Comparison of ENCODE assay signal across 16 cellular contexts in genomic region chr2:240620859-240621258, GRCh38. TPM values are rescaled to one million over a fixed set of nuclear protein-coding genes. Genes with fewer than 3 reads are reported as not detected.
DNase-seq lines count a peak whose midpoint lies in the region; ATAC-seq and TF ChIP-seq lines count a peak whose summit lies in the region.
"Had no signal": no experiment of that assay in that cellular context is flagged by ENCODE, and none has a peak within 500 bp of the region (broad histone marks: within the 10 kb centered on the region; RNA-seq: fewer than 3 reads in every experiment).

No MANE protein-coding gene starts in this region.

- no peaks in the 10 kb centered on the region for H3K27me3 Mint-ChIP-seq in activated CD4-positive, alpha-beta T cell treated with anti-CD3 and anti-CD28 coated beads, Interleukin-2, amount 10 ng/mL, durations not matched to agents 24 days and 14 days
- no peaks in the 10 kb centered on the region for H3K27me3 Mint-ChIP-seq in activated T-helper 17 cell treated with anti-CD3 and anti-CD28 coated beads, Interleukin-2, amount 50 U/mL, for 72 hours
- no peaks in the 10 kb centered on the region for H3K27me3 Mint-ChIP-seq in type B pancreatic cell

- H2BK15ac ChIP-seq in neuronal stem cell (ENCODE audit: low read length), result no peak overlapping the region

- H3K36me3 ChIP-seq in neuronal stem cell (replicated peaks in 1 of 2; ENCODE audit: control insufficient read depth in 2 of 2, insufficient read depth in 2 of 2, low read length in 2 of 2), result no peaks in the 10 kb centered on the region
- H3K36me3 ChIP-seq: cardiac muscle cell, prostate gland, WERI-Rb-1 had no signal

- H3K14ac ChIP-seq in neuronal stem cell (ENCODE audit: low read length), result no peak overlapping the region

- H3K9me3 Mint-ChIP-seq in activated CD4-positive, alpha-beta T cell treated with anti-CD3 and anti-CD28 coated beads, Interleukin-2, amount 10 ng/mL, durations not matched to agents 24 days and 14 days, result no peaks in the 10 kb centered on the region
- H3K9me3 Mint-ChIP-seq in activated T-helper 17 cell treated with anti-CD3 and anti-CD28 coated beads, Interleukin-2, amount 50 U/mL, for 72 hours, result no peaks in the 10 kb centered on the region
- no peaks in the 10 kb centered on the region for H3K9me3 Mint-ChIP-seq in type B pancreatic cell

- no peak for TF ChIP-seq CTCF in HL-60 (IDR thresholded peaks at IDR 0.05; ENCODE audit: insufficient read depth, low read length)
- no peak for TF ChIP-seq CTCF in type B pancreatic cell (conservative IDR thresholded peaks at IDR 0.05)

- H3K27ac Mint-ChIP-seq in activated CD4-positive, alpha-beta T cell treated with anti-CD3 and anti-CD28 coated beads, Interleukin-2, amount 10 ng/mL, durations not matched to agents 24 days and 14 days, result peak overlapping the region; percentile 96
- H3K27ac Mint-ChIP-seq in activated T-helper 17 cell treated with anti-CD3 and anti-CD28 coated beads, Interleukin-2, amount 50 U/mL, for 72 hours, result peak overlapping the region; percentile 60
- no peak overlapping the region for H3K27ac Mint-ChIP-seq in type B pancreatic cell

- H3K27ac ChIP-seq in HL-60 (replicated peaks) (peak overlapping the region; percentile 42), neuronal stem cell (replicated peaks; ENCODE audit: low read length) (no peak overlapping the region)
- H3K27ac ChIP-seq: cardiac muscle cell, prostate gland, transverse colon, WERI-Rb-1 had no signal

- H3K36me3 Mint-ChIP-seq in activated CD4-positive, alpha-beta T cell treated with anti-CD3 and anti-CD28 coated beads, Interleukin-2, amount 10 ng/mL, durations not matched to agents 24 days and 14 days (ENCODE audit: low read depth), result peaks cover 30% of the 10 kb centered on the region
- no peaks in the 10 kb centered on the region for H3K36me3 Mint-ChIP-seq in activated T-helper 17 cell treated with anti-CD3 and anti-CD28 coated beads, Interleukin-2, amount 50 U/mL, for 72 hours (ENCODE audit: low read depth)
- peaks cover 8% of the 10 kb centered on the region for H3K36me3 Mint-ChIP-seq in type B pancreatic cell

- H3K4me3 Mint-ChIP-seq in activated CD4-positive, alpha-beta T cell treated with anti-CD3 and anti-CD28 coated beads, Interleukin-2, amount 10 ng/mL, durations not matched to agents 24 days and 14 days, result no peak overlapping the region
- peak overlapping the region; percentile 63 for H3K4me3 Mint-ChIP-seq in activated T-helper 17 cell treated with anti-CD3 and anti-CD28 coated beads, Interleukin-2, amount 50 U/mL, for 72 hours
- no peak overlapping the region for H3K4me3 Mint-ChIP-seq in type B pancreatic cell

- no peak overlapping the region for H2BK120ac ChIP-seq in neuronal stem cell (ENCODE audit: low read depth, low read length)

- H4K91ac ChIP-seq in neuronal stem cell (ENCODE audit: low read depth, low read length, poor library complexity), result no peak overlapping the region

- peaks cover 5 to 9% of the 10 kb centered on the region in 2 donors for H3K9me3 ChIP-seq in neuronal stem cell (replicated peaks in 1 of 2; ENCODE audit: control insufficient read depth in 2 of 2, insufficient read depth in 1 of 2, low read depth in 1 of 2, low read length in 2 of 2)
- H3K9me3 ChIP-seq: prostate gland, transverse colon had no signal

- H4K8ac ChIP-seq in neuronal stem cell (ENCODE audit: low read depth, low read length), result no peak overlapping the region

- H3K23ac ChIP-seq in neuronal stem cell (ENCODE audit: low read depth, low read length, poor library complexity), result no peak overlapping the region

- no peak overlapping the region for H2AFZ ChIP-seq in neuronal stem cell (ENCODE audit: low read length)

- H3K4ac ChIP-seq in neuronal stem cell (ENCODE audit: low read length), result no peak overlapping the region

- H3K79me1 ChIP-seq in neuronal stem cell (ENCODE audit: low read depth, low read length), result no peaks in the 10 kb centered on the region

- ATAC-seq in activated T-helper 17 cell treated with anti-CD3 and anti-CD28 coated beads, Interleukin-2, amount 50 U/mL, for 72 hours (replicated peaks), result no peak

- DNase-seq in activated CD4-positive, alpha-beta T cell treated with anti-CD3 and anti-CD28 coated beads, Interleukin-2, amount 10 ng/mL, durations not matched to agents 24 days and 14 days, result no peak
- no peak for DNase-seq in activated CD4-positive, alpha-beta T cell treated with anti-CD3 and anti-CD28 coated beads for 1 hour
- no peak for DNase-seq in HL-60 (ENCODE audit: low read depth in 1 of 2, low spot score in 1 of 2)
- DNase-seq in neuronal stem cell (ENCODE audit: low spot score), result no peak
- DNase-seq in T1000 (lab: John Stamatoyannopoulos, UW), result no peak
- DNase-seq in D341Med (ENCODE audit: low spot score), result no peak
- DNase-seq in type B pancreatic cell (ENCODE audit: extremely low spot score, unreplicated experiment), result no peak
- DNase-seq: ACHN, DMS79, NCI-H1105, NCI-H524 treated with DMSO at 0.1 percent for 48 hours, transverse colon had no signal

- no peak overlapping the region for H3K18ac ChIP-seq in neuronal stem cell (ENCODE audit: low read length)

- H2BK5ac ChIP-seq in neuronal stem cell (ENCODE audit: low read length), result no peak overlapping the region

- peaks cover 49% of the 10 kb centered on the region for H3K4me1 Mint-ChIP-seq in activated CD4-positive, alpha-beta T cell treated with anti-CD3 and anti-CD28 coated beads, Interleukin-2, amount 10 ng/mL, durations not matched to agents 24 days and 14 days
- no peaks in the 10 kb centered on the region for H3K4me1 Mint-ChIP-seq in activated T-helper 17 cell treated with anti-CD3 and anti-CD28 coated beads, Interleukin-2, amount 50 U/mL, for 72 hours
- peaks cover 4% of the 10 kb centered on the region for H3K4me1 Mint-ChIP-seq in type B pancreatic cell (ENCODE audit: unreplicated experiment)

- no peak overlapping the region for H2BK12ac ChIP-seq in neuronal stem cell (ENCODE audit: low read length)

- H3K4me1 ChIP-seq in neuronal stem cell (ENCODE audit: control insufficient read depth in 2 of 2, insufficient read depth in 1 of 2, low read depth in 1 of 2, low read length in 2 of 2), result peaks cover 5 to 6% of the 10 kb centered on the region in 2 donors
- H3K4me1 ChIP-seq: prostate gland had no signal

- intact Hi-C loops in activated CD4-positive, alpha-beta T cell treated with anti-CD3 and anti-CD28 coated beads, Interleukin-2, amount 10 ng/mL, durations not matched to agents 24 days and 14 days (cut with micrococcal nuclease), result loop anchor here (1.0 to 10.0 kb wide), 4 partner anchors 8 to 694 kb away; partner anchors contain the start of genes HDLBP and SEPTIN2

- WGBS in neuronal stem cell (ENCODE audit: extremely low coverage in 2 of 2, insufficient read length in 2 of 2, insufficient replicate concordance in 1 of 2), 2 donors, result no CpG with 5 or more reads among the region's 7 CpGs

- peak overlapping the region; percentile 88 for H2AK5ac ChIP-seq in neuronal stem cell (ENCODE audit: low read depth, low read length)

- H3K9ac ChIP-seq in neuronal stem cell (ENCODE audit: low read depth, low read length, poor library complexity), result no peak overlapping the region

- no peak overlapping the region for H3K4me2 ChIP-seq in neuronal stem cell (ENCODE audit: insufficient read depth, low read length, poor library complexity, severe bottlenecking)

- H3K4me3 ChIP-seq in HL-60 (replicated peaks; ENCODE audit: insufficient read depth, low read length) (no peak overlapping the region), neuronal stem cell (ENCODE audit: low read length in 2 of 2) (no peak overlapping the region)
- H3K4me3 ChIP-seq: cardiac muscle cell, prostate gland, transverse colon had no signal

- no peaks in the 10 kb centered on the region for H3K27me3 ChIP-seq in HL-60 (ENCODE audit: insufficient read depth, poor library complexity, severe bottlenecking)
- no peaks in the 10 kb centered on the region for H3K27me3 ChIP-seq in neuronal stem cell (ENCODE audit: control insufficient read depth in 3 of 3, insufficient read depth in 3 of 3, low read depth in 1 of 3, low read length in 3 of 3)
- H3K27me3 ChIP-seq: cardiac muscle cell, transverse colon had no signal

RNA-seq across cellular contexts. Expression of gene GPR35, which starts 4.4 kb away (rescaled TPM):
- total RNA-seq in activated CD4-positive, alpha-beta T cell treated with anti-CD3 and anti-CD28 coated beads, Interleukin-2, amount 10 ng/mL, durations not matched to agents 24 days and 14 days, result 7.1 and 8.7 TPM in 2 replicates
- 1 to 10 TPM; 2.0 to 4.4 TPM for total RNA-seq in activated T-helper 17 cell treated with anti-CD3 and anti-CD28 coated beads, Interleukin-2, amount 50 U/mL, for 72 hours
- polyA plus RNA-seq in neuronal stem cell (2013, experiment 1 of 2), result 0.92 TPM
- 0.96 TPM for polyA plus RNA-seq in neuronal stem cell (2013, experiment 2 of 2)
- total RNA-seq in type B pancreatic cell (ENCODE audit: low replicate concordance), result 3.6 and 3.9 TPM in 2 replicates

RNA-seq across cellular contexts. Expression of gene CAPN10, which starts 34.3 kb away (rescaled TPM):
- 48.4 and 51.9 TPM in 2 replicates for total RNA-seq in activated CD4-positive, alpha-beta T cell treated with anti-CD3 and anti-CD28 coated beads, Interleukin-2, amount 10 ng/mL, durations not matched to agents 24 days and 14 days
- 10 to 100 TPM; 28.6 to 42.3 TPM for total RNA-seq in activated T-helper 17 cell treated with anti-CD3 and anti-CD28 coated beads, Interleukin-2, amount 50 U/mL, for 72 hours
- 24.5 TPM for polyA plus RNA-seq in neuronal stem cell (2013, experiment 1 of 2)
- polyA plus RNA-seq in neuronal stem cell (2013, experiment 2 of 2), result 23.9 TPM
- total RNA-seq in type B pancreatic cell (ENCODE audit: low replicate concordance), result 36.3 and 55.2 TPM in 2 replicates

RNA-seq across cellular contexts. Expression of gene RNPEPL1, which starts 52.6 kb away (rescaled TPM):
- 59.1 and 60.7 TPM in 2 replicates for total RNA-seq in activated CD4-positive, alpha-beta T cell treated with anti-CD3 and anti-CD28 coated beads, Interleukin-2, amount 10 ng/mL, durations not matched to agents 24 days and 14 days
- 10 to 100 TPM; 27.2 to 52.7 TPM for total RNA-seq in activated T-helper 17 cell treated with anti-CD3 and anti-CD28 coated beads, Interleukin-2, amount 50 U/mL, for 72 hours
- polyA plus RNA-seq in neuronal stem cell (2013, experiment 1 of 2), result 15.2 TPM
- polyA plus RNA-seq in neuronal stem cell (2013, experiment 2 of 2), result 15.3 TPM
- 40.5 and 66.4 TPM in 2 replicates for total RNA-seq in type B pancreatic cell (ENCODE audit: low replicate concordance)
